9 cellular contexts compared by ENCODE assay signal in the genomic region with DNA sequence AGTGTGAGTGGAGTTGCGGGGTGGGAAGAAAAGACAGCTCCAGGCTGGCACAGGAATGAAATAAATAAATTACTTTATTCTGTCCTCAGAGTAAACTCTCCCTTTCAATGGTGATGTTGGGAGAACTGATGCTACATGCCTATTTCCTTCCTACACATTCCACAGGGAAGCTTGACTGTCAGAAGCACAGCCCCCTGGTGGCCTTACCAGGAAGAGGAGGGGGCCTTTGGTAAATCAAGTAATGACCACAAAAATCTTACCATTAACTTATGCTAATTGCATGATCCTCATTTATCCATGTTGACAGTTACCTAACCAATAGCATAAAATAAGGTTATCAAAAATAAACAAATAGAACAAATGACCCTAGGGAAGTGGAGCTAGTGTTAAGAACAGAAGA.
A peak's percentile ranks its signal among the peaks of the same experiment; 100 is the strongest.
DNase-seq lines count a peak whose midpoint lies in the region; ATAC-seq and TF ChIP-seq lines count a peak whose summit lies in the region.
"Had no signal": no experiment of that assay in that cellular context is flagged by ENCODE, and none has a peak within 500 bp of the region (broad histone marks: within the 10 kb centered on the region; RNA-seq: fewer than 3 reads in every experiment).

No MANE protein-coding gene starts in this region.

- intact Hi-C loops in Calu3 (cut with micrococcal nuclease; ENCODE audit: unreplicated experiment), result no loop called here
- intact Hi-C loops in CD4-positive, alpha-beta T cell (cut with DNase I, micrococcal nuclease), result no loop called here

- H4K8ac ChIP-seq in mesendoderm (ENCODE audit: low read depth, low read length), result no peak overlapping the region

- H3K36me3 ChIP-seq in mesendoderm (ENCODE audit: control insufficient read depth, insufficient read depth, low read length), result no peaks in the 10 kb centered on the region

- H3K56ac ChIP-seq in mesendoderm (ENCODE audit: low read length), result no peak overlapping the region

- no peak overlapping the region for H3K4me3 ChIP-seq in HFF-Myc (replicated peaks; ENCODE audit: low read depth, low read length)
- no peak overlapping the region for H3K4me3 ChIP-seq in astrocyte of the spinal cord (ENCODE audit: low read depth, low read length)
- H3K4me3 ChIP-seq in mesendoderm (ENCODE audit: low read length), result no peak overlapping the region

- TF ChIP-seq CTCF in Calu3 (IDR thresholded peaks at IDR 0.05; ENCODE audit: unreplicated experiment) (peak; percentile 27), HFF-Myc (IDR thresholded peaks at IDR 0.05; ENCODE audit: low read depth, low read length, missing control alignments) (peak; percentile 65), astrocyte of the spinal cord (IDR thresholded peaks at IDR 0.05; ENCODE audit: low read depth, low read length) (peak; percentile 56)
- TF ChIP-seq CTCF in CD4-positive, alpha-beta T cell (IDR thresholded peaks at IDR 0.05), result no peak

- no peak overlapping the region for H2AK5ac ChIP-seq in mesendoderm (ENCODE audit: low read length)

- no peak for DNase-seq in Calu3
- DNase-seq in HFF-Myc (ENCODE audit: extremely low read depth, low read depth), result no peak
- peak; percentile 3 for DNase-seq in astrocyte of the spinal cord (ENCODE audit: low read depth, low spot score)
- DNase-seq in mesendoderm, result peak; percentile 70
- DNase-seq in T-helper 2 cell treated with Interferon-gamma antibody and Interleukin-4, amounts not matched to agents 5 μg/mL and 100 μg/mL, for 36 hours (ENCODE audit: low spot score), result no peak
- DNase-seq in activated CD8-positive, alpha-beta memory T cell treated with anti-CD3 and anti-CD28 coated beads for 24 hours, result no peak
- no peak for DNase-seq in amygdala (lab: John Stamatoyannopoulos, UW)
- no peak for DNase-seq in CD4-positive, alpha-beta T cell
- DNase-seq: substantia nigra had no signal

- CTCF ChIA-PET in Calu3 (lab: Charles Lee), result interaction anchor here (1.8 kb wide), 1 partner anchor 101 kb away, joined by 5 read pairs; no protein-coding TSS in a partner anchor
- CTCF ChIA-PET in CD4-positive, alpha-beta T cell (lab: Charles Lee), result no interaction called here

- H3K9ac ChIP-seq in mesendoderm (ENCODE audit: low read length), result no peak overlapping the region

- no CpG with 5 or more reads among the region's 1 CpG for WGBS in mesendoderm (ENCODE audit: extremely low coverage, insufficient coverage, low lambda C conversion rate)

- no peak overlapping the region for H3K4ac ChIP-seq in mesendoderm (ENCODE audit: low read depth, low read length)

- no peak for ATAC-seq in CD4-positive, alpha-beta T cell (ENCODE audit: poor library complexity)

- no peak overlapping the region for H3K4me2 ChIP-seq in mesendoderm (ENCODE audit: low read length)

- H3K27ac Mint-ChIP-seq in Calu3 (ENCODE audit: unreplicated experiment), result no peak overlapping the region
- no peak overlapping the region for H3K27ac Mint-ChIP-seq in T-helper 2 cell treated with Interferon-gamma antibody and Interleukin-4, amounts not matched to agents 5 μg/mL and 100 μg/mL, for 36 hours
- H3K27ac Mint-ChIP-seq in CD4-positive, alpha-beta T cell, result no peak overlapping the region

- H3K27me3 Mint-ChIP-seq in Calu3 (ENCODE audit: unreplicated experiment), result no peaks in the 10 kb centered on the region
- no peaks in the 10 kb centered on the region for H3K27me3 Mint-ChIP-seq in T-helper 2 cell treated with Interferon-gamma antibody and Interleukin-4, amounts not matched to agents 5 μg/mL and 100 μg/mL, for 36 hours (ENCODE audit: low read depth)
- H3K27me3 Mint-ChIP-seq in CD4-positive, alpha-beta T cell, result peaks cover 4% of the 10 kb centered on the region

- BruUV-seq in Calu3 (replicated peaks; lab: Mats Ljungman, UMichigan), result no TSS peak

- no peak overlapping the region for H3K27ac ChIP-seq in mesendoderm (ENCODE audit: low read depth, low read length)
- no peak overlapping the region for H3K27ac ChIP-seq in CD4-positive, alpha-beta T cell (ENCODE audit: low read depth, low read length)

- no peaks in the 10 kb centered on the region for H3K79me2 ChIP-seq in mesendoderm (ENCODE audit: control insufficient read depth, insufficient read depth, low read length)

- H2BK15ac ChIP-seq in mesendoderm (replicated peaks; ENCODE audit: low read depth), result no peak overlapping the region

- no peak overlapping the region for H2BK120ac ChIP-seq in mesendoderm (ENCODE audit: low read depth, low read length)

- peaks cover 4% of the 10 kb centered on the region for H3K9me3 Mint-ChIP-seq in Calu3 (ENCODE audit: low read depth, unreplicated experiment)
- H3K9me3 Mint-ChIP-seq in T-helper 2 cell treated with Interferon-gamma antibody and Interleukin-4, amounts not matched to agents 5 μg/mL and 100 μg/mL, for 36 hours, result no peaks in the 10 kb centered on the region
- no peaks in the 10 kb centered on the region for H3K9me3 Mint-ChIP-seq in CD4-positive, alpha-beta T cell

- in situ Hi-C loops in astrocyte of the spinal cord (cut with HindIII; ENCODE audit: low sequenced_read_pairs), result no loop called here

- H3K4me1 ChIP-seq in mesendoderm (ENCODE audit: control insufficient read depth, low read depth, low read length), result no peaks in the 10 kb centered on the region

- no peaks in the 10 kb centered on the region for H3K27me3 ChIP-seq in mesendoderm (ENCODE audit: insufficient read depth, low read length, poor library complexity)
- H3K27me3 ChIP-seq in CD4-positive, alpha-beta T cell (ENCODE audit: control insufficient read depth, insufficient read depth, low read length), result no peaks in the 10 kb centered on the region

- H3K79me1 ChIP-seq in mesendoderm (ENCODE audit: low read length), result no peaks in the 10 kb centered on the region

- H2BK5ac ChIP-seq in mesendoderm (ENCODE audit: low read length), result no peak overlapping the region

- H3K18ac ChIP-seq in mesendoderm (ENCODE audit: low read length), result no peak overlapping the region

- no peak overlapping the region for H3K23ac ChIP-seq in mesendoderm (ENCODE audit: low read length)

- POLR2A ChIA-PET in CD4-positive, alpha-beta T cell (lab: Charles Lee), result no interaction called here

- no peaks in the 10 kb centered on the region for H3K36me3 Mint-ChIP-seq in Calu3 (ENCODE audit: insufficient read depth, unreplicated experiment)
- H3K36me3 Mint-ChIP-seq in T-helper 2 cell treated with Interferon-gamma antibody and Interleukin-4, amounts not matched to agents 5 μg/mL and 100 μg/mL, for 36 hours (ENCODE audit: low read depth), result no peaks in the 10 kb centered on the region
- no peaks in the 10 kb centered on the region for H3K36me3 Mint-ChIP-seq in CD4-positive, alpha-beta T cell (ENCODE audit: low read depth)

- no peaks in the 10 kb centered on the region for H3K9me3 ChIP-seq in CD4-positive, alpha-beta T cell (ENCODE audit: control insufficient read depth, low read length)

- H3K4me3 Mint-ChIP-seq in Calu3 (ENCODE audit: low read depth, unreplicated experiment), result no peak overlapping the region
- no peak overlapping the region for H3K4me3 Mint-ChIP-seq in T-helper 2 cell treated with Interferon-gamma antibody and Interleukin-4, amounts not matched to agents 5 μg/mL and 100 μg/mL, for 36 hours
- no peak overlapping the region for H3K4me3 Mint-ChIP-seq in CD4-positive, alpha-beta T cell

- H4K5ac ChIP-seq in mesendoderm (ENCODE audit: low read length), result no peak overlapping the region

- H3K4me1 Mint-ChIP-seq in Calu3 (ENCODE audit: low read depth, unreplicated experiment), result no peaks in the 10 kb centered on the region
- no peaks in the 10 kb centered on the region for H3K4me1 Mint-ChIP-seq in T-helper 2 cell treated with Interferon-gamma antibody and Interleukin-4, amounts not matched to agents 5 μg/mL and 100 μg/mL, for 36 hours (ENCODE audit: low read depth)
- no peaks in the 10 kb centered on the region for H3K4me1 Mint-ChIP-seq in CD4-positive, alpha-beta T cell (ENCODE audit: low read depth)

Comparison
In these comparisons a context has a peak if more than half of its experiments do, and no peak if none do; other contexts are left out.
1. DNase-seq: peak in astrocyte of the spinal cord (single experiment) and mesendoderm (single experiment); none in Calu3 (single experiment), HFF-Myc (single experiment), T-helper 2 cell treated with Interferon-gamma antibody and Interleukin-4, amounts not matched to agents 5 μg/mL and 100 μg/mL, for 36 hours (single experiment), activated CD8-positive, alpha-beta memory T cell treated with anti-CD3 and anti-CD28 coated beads for 24 hours (single experiment), amygdala (0 of 56) and CD4-positive, alpha-beta T cell (0 of 10).